9 cellular contexts compared by ENCODE assay signal in genomic region chr5:50458372-50458771, GRCh38. TPM values are rescaled to one million over a fixed set of nuclear protein-coding genes. Genes with fewer than 3 reads are reported as not detected.
DNase-seq lines count a peak whose midpoint lies in the region; ATAC-seq and TF ChIP-seq lines count a peak whose summit lies in the region.
"Not testable (repeated sequence)": the region's sequence is repeated elsewhere in the genome, so short reads cannot be mapped to it uniquely, and the experiment has no call there.
"Had no signal": no experiment of that assay in that cellular context is flagged by ENCODE, and none has a peak within 500 bp of the region (broad histone marks: within the 10 kb centered on the region; RNA-seq: fewer than 3 reads in every experiment).

No MANE protein-coding gene starts in this region.

- POLR2A ChIA-PET in PC-9 (lab: Charles Lee; ENCODE audit: unreplicated experiment); WTC11 (lab: Charles Lee): not testable (repeated sequence)

- peak overlapping the region; percentile 34; the same call in 1 of the 2 replicates for H3K4me2 ChIP-seq in PC-9

- not testable (repeated sequence) for BruUV-seq in PC-9 (replicated peaks; lab: Mats Ljungman, UMichigan)

- intact Hi-C loops in PC-9 (cut with micrococcal nuclease; ENCODE audit: unreplicated experiment); transverse colon (cut with DNase I; ENCODE audit: low total_unique reads): not testable (repeated sequence)

- not testable (repeated sequence) for H3K9me2 ChIP-seq in PC-9 (ENCODE audit: insufficient read depth)

- H3K27ac Mint-ChIP-seq in WTC11, naive B cell: not testable (repeated sequence)

- TF ChIP-seq POLR2A in transverse colon (IDR thresholded peaks at IDR 0.05): not testable (repeated sequence)

- CTCF ChIA-PET in PC-9 (lab: Charles Lee); WTC11 (lab: Charles Lee): not testable (repeated sequence)

- not testable (repeated sequence) for ATAC-seq in WTC11; naive B cell (ENCODE audit: low read depth in 2 of 2)

- H3K27ac ChIP-seq in PC-9, transverse colon: not testable (repeated sequence)

- H3K27me3 Mint-ChIP-seq in WTC11 (ENCODE audit: low read depth); naive B cell: not testable (repeated sequence)

- H3K9me3 ChIP-seq in PC-9 (ENCODE audit: insufficient read depth, low read depth); transverse colon: not testable (repeated sequence)

- H3K27me3 ChIP-seq in PC-9 (ENCODE audit: insufficient read depth, low read depth); transverse colon: not testable (repeated sequence)

- H3K36me3 ChIP-seq in PC-9 (ENCODE audit: low read depth); transverse colon: not testable (repeated sequence)

- in situ Hi-C loops in transverse colon (cut with MboI; ENCODE audit: low pct_ligation_motif_present in 1 of 4, low pct_unique_long_range_greater_than_20kb in 1 of 4, low sequenced_read_pairs in 3 of 4): not testable (repeated sequence)

- H3K9me3 Mint-ChIP-seq in WTC11 (peaks cover 56% of the 10 kb centered on the region), naive B cell (peaks cover 3 to 12% (median 7%) of the 10 kb centered on the region in 7 donors)

- H3F3A ChIP-seq in PC-9 (ENCODE audit: insufficient read depth, low read depth): not testable (repeated sequence)

- not testable (repeated sequence) for H3K79me2 ChIP-seq in PC-9 (ENCODE audit: low read depth)

- not testable (repeated sequence) for H4K20me1 ChIP-seq in PC-9 (ENCODE audit: insufficient read depth)

- 61 to 100% methylated on average over 1 to 8 of the region's 9 CpGs for WGBS in transverse colon (ENCODE audit: low coverage in 1 of 2), 2 donors

- H3K4me3 ChIP-seq in PC-9, transverse colon: not testable (repeated sequence)

- H2AFZ ChIP-seq in PC-9: 0 out of 2 replicates have a peak overlapping the region, but pooled peaks have one; percentile 27

- H3K36me3 Mint-ChIP-seq in WTC11: peaks cover 23% of the 10 kb centered on the region
- not testable (repeated sequence) for H3K36me3 Mint-ChIP-seq in naive B cell

- not testable (repeated sequence) for TF ChIP-seq CTCF in PC-9 (conservative IDR thresholded peaks at IDR 0.05); WTC11 (IDR thresholded peaks at IDR 0.05); transverse colon (IDR thresholded peaks at IDR 0.05)

- not testable (repeated sequence) for H3K4me3 Mint-ChIP-seq in WTC11
- H3K4me3 Mint-ChIP-seq in naive B cell: peak overlapping the region in 2 of 8 donors; percentile 22 to 31

- H3K4me1 ChIP-seq in PC-9 (replicated peaks; ENCODE audit: insufficient read depth); transverse colon: not testable (repeated sequence)

- DNase-seq in COLO668 (lab: John Stamatoyannopoulos, UW; ENCODE audit: unreplicated experiment) (peak; percentile 7), LoVo (ENCODE audit: low spot score) (peak; percentile 9), PC-9 (peak in 1 of 2 experiments; percentile 40), WTC11 (ENCODE audit: low spot score) (peak; percentile 17), activated T-helper 1 cell treated with Interleukin-2 at 50 U/mL for 16 hours (ENCODE audit: low read depth) (peak; percentile 37), naive B cell (peak; percentile 4), transverse colon (peak; percentile 19)
- DNase-seq in central memory CD4-positive, alpha-beta T cell: peak; percentile 52

- H3K4me1 Mint-ChIP-seq in WTC11: not testable (repeated sequence)
- peaks cover 0 to 17% (median 16%) of the 10 kb centered on the region in 3 donors for H3K4me1 Mint-ChIP-seq in naive B cell

- not testable (repeated sequence) for TF ChIP-seq EP300 in transverse colon (IDR thresholded peaks at IDR 0.05; ENCODE audit: low read depth)

RNA-seq across cellular contexts. Expression of gene EMB, which starts 17.3 kb away (rescaled TPM):
- 11.6 and 11.8 TPM in 2 replicates for total RNA-seq in PC-9 (2021)
- 36.3 to 40.4 TPM (median 39.7 TPM) in 3 replicates for total RNA-seq in WTC11 (2021)
- polyA plus RNA-seq in naive B cell (ENCODE audit: low read depth in 6 of 6): 100 to 1,000 TPM in 4 of 6 donors, 10 to 100 TPM in 2; 95.7 to 164 (median 113) TPM
- total RNA-seq in transverse colon: 10 to 100 TPM in 2 of 4 donors, 1 to 10 TPM in 1, under 1 TPM in 1; 0.20 to 13.0 (median 7.9) TPM
- total RNA-seq: H4 had no signal
